Comparison of ENCODE assay signal across 22 cellular contexts in genomic region chr19:32497386-32497785, GRCh38.
"Had no signal": no experiment of that assay in that cellular context is flagged by ENCODE, and none has a peak within 500 bp of the region (broad histone marks: within the 10 kb centered on the region; RNA-seq: fewer than 3 reads in every experiment).

No MANE protein-coding gene starts in this region.

- H3K4me1 Mint-ChIP-seq: IgD-negative memory B cell had no signal

- H3K36me3 Mint-ChIP-seq: IgD-negative memory B cell had no signal

- H3K36me3 ChIP-seq: SJCRH30 had no signal

- H3K9me3 ChIP-seq: SJCRH30 had no signal

- H3K27me3 ChIP-seq: SJCRH30 had no signal

- H3K4me3 Mint-ChIP-seq: IgD-negative memory B cell had no signal

- DNase-seq: Kasumi-1, MM.1S, NCI-H1048, NCI-H1105, NCI-H1417, NCI-H1436 treated with DMSO at 0.1 percent for 48 hours, NCI-H1694, NCI-H187 treated with DMSO at 0.1 percent for 48 hours, NCI-H2029 treated with DMSO at 0.1 percent for 48 hours, NCI-H2171 treated with DMSO at 0.1 percent for 48 hours, NCI-H345, NCI-H446 treated with DMSO at 0.1 percent for 48 hours, NCI-H524, NCI-H69, NCI-H774, SHP77 treated with DMSO at 0.1 percent for 48 hours, SJCRH30 had no signal

- H3K27ac ChIP-seq: HL-60, KMS-11, RWPE1 had no signal

- H3K27ac Mint-ChIP-seq: IgD-negative memory B cell had no signal

- H3K4me3 ChIP-seq: K562 had no signal
